Comparison of ENCODE assay signal across 1 cellular context in genomic region chr14:68728342-68729106, GRCh38.
TF ChIP-seq lines count a peak whose summit lies in the region.

No MANE protein-coding gene starts in this region.

TF ChIP-seq in GM12878, 131 proteins besides CTCF, POLR2A, EP300 and RAD21 (continued from another document):
- TF ChIP-seq MTA2 (IDR thresholded peaks at IDR 0.05; ENCODE audit: low read depth) (0 out of 2 replicates have a peak, but pooled peaks have one; percentile 15), ZNF687 (IDR thresholded peaks at IDR 0.05) (peak; percentile 55; the same call in 1 of the 2 replicates), ZBTB33 (IDR thresholded peaks at IDR 0.05) (no peak), DPF2 (IDR thresholded peaks at IDR 0.05) (no peak), MLLT1 (IDR thresholded peaks at IDR 0.05) (peak; percentile 92; the same call in 1 of the 2 replicates), BCL11A (IDR thresholded peaks at IDR 0.05; ENCODE audit: low read depth, low read length) (0 out of 2 replicates have a peak, but pooled peaks have one; percentile 11), RUNX3 (IDR thresholded peaks at IDR 0.05; ENCODE audit: low read length) (peak; percentile 26; the same call in 1 of the 2 replicates), EZH2 (IDR thresholded peaks at IDR 0.05; ENCODE audit: borderline replicate concordance, control insufficient read depth, low read depth, low read length) (no peak), CREB1 (IDR thresholded peaks at IDR 0.05; ENCODE audit: low read depth) (no peak), BHLHE40 (IDR thresholded peaks at IDR 0.05; ENCODE audit: borderline replicate concordance in 1 of 2, low read depth in 2 of 2, low read length in 1 of 2) (peak in 1 of 2 experiments; percentile 15; a peak in 1 of 4 replicates), IKZF2 (IDR thresholded peaks at IDR 0.05) (peak in 1 of 2 experiments; percentile 30; a peak in 2 of 4 replicates), RELB (IDR thresholded peaks at IDR 0.05; ENCODE audit: low read depth) (peak; percentile 55; the same call in 1 of the 2 replicates)
